1 cellular context compared by ENCODE assay signal in the genomic region with DNA sequence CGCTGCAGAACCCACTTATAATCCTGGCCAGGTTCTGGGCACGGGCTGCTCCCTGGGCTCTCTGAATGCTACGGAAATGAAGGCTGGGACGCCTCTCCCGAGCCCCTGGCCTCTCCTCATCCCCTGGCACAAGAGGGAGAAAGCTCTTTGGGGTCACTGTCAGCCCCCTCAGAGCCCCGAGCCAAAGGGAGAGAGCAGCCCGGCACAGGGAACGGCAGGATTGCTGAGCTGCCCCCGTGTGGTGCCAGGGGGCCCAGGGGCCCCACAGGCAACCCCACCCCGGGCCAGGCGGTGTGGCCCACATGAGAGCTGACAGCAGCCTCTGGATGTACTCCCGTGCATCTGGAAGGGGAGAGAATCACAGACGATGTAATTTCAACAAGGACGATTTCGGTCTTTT.
TF ChIP-seq lines count a peak whose summit lies in the region.

No MANE protein-coding gene starts in this region.

TF ChIP-seq in HEK293, 187 proteins besides CTCF, POLR2A, EP300 and RAD21 (continued from another document):
- TF ChIP-seq ZNF529 (tag by site-specific recombination; IDR thresholded peaks at IDR 0.05; ENCODE audit: insufficient replicate concordance) (no peak), SP7 (tag by site-specific recombination; IDR thresholded peaks at IDR 0.05) (no peak), ZBTB48 (tag by site-specific recombination; IDR thresholded peaks at IDR 0.05) (no peak), ZNF596 (tag by site-specific recombination; IDR thresholded peaks at IDR 0.05) (no peak), OSR2 (tag by site-specific recombination; IDR thresholded peaks at IDR 0.05) (no peak), MZF1 (tag by site-specific recombination; IDR thresholded peaks at IDR 0.05; ENCODE audit: borderline replicate concordance) (no peak)
- TF ChIP-seq, protein P1, sequence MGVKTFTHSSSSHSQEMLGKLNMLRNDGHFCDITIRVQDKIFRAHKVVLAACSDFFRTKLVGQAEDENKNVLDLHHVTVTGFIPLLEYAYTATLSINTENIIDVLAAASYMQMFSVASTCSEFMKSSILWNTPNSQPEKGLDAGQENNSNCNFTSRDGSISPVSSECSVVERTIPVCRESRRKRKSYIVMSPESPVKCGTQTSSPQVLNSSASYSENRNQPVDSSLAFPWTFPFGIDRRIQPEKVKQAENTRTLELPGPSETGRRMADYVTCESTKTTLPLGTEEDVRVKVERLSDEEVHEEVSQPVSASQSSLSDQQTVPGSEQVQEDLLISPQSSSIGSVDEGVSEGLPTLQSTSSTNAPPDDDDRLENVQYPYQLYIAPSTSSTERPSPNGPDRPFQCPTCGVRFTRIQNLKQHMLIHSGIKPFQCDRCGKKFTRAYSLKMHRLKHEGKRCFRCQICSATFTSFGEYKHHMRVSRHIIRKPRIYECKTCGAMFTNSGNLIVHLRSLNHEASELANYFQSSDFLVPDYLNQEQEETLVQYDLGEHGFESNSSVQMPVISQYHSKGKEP (tag by site-specific recombination; IDR thresholded peaks at IDR 0.05): no peak
- TF ChIP-seq, protein P2, sequence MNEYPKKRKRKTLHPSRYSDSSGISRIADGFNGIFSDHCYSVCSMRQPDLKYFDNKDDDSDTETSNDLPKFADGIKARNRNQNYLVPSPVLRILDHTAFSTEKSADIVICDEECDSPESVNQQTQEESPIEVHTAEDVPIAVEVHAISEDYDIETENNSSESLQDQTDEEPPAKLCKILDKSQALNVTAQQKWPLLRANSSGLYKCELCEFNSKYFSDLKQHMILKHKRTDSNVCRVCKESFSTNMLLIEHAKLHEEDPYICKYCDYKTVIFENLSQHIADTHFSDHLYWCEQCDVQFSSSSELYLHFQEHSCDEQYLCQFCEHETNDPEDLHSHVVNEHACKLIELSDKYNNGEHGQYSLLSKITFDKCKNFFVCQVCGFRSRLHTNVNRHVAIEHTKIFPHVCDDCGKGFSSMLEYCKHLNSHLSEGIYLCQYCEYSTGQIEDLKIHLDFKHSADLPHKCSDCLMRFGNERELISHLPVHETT (tag by site-specific recombination; IDR thresholded peaks at IDR 0.05): no peak
